In genomic region chr20:63216849-63217471, GRCh38 we compare ENCODE assay signal across 8 cellular contexts. TPM values are rescaled to one million over a fixed set of nuclear protein-coding genes. Genes with fewer than 3 reads are reported as not detected.
DNase-seq lines count a peak whose midpoint lies in the region; ATAC-seq and TF ChIP-seq lines count a peak whose summit lies in the region.

No MANE protein-coding gene starts in this region.

- no peak for TF ChIP-seq CTCF in H9 (conservative IDR thresholded peaks at IDR 0.05)
- no peak for TF ChIP-seq CTCF in foreskin fibroblast (IDR thresholded peaks at IDR 0.05; ENCODE audit: low read depth, low read length)

- DNase-seq in H9, result no peak
- peak; percentile 36 for DNase-seq in SW480 (ENCODE audit: low spot score)
- no peak for DNase-seq in foreskin fibroblast
- no peak for DNase-seq in MV-4-11 (lab: John Stamatoyannopoulos, UW)
- no peak for DNase-seq in stimulated activated CD4-positive, alpha-beta T cell treated with anti-CD3 and anti-CD28 coated beads, Interleukin-4, amount 100 ng/mL, for 24 hours

- H4K8ac ChIP-seq in H9 (replicated peaks; ENCODE audit: insufficient read length, low read depth, low read length), result no peak overlapping the region

- H3K4me1 Mint-ChIP-seq in H9, result peaks cover 27 to 29% of the 10 kb centered on the region in 2 experiments

- no peak overlapping the region for H3K56ac ChIP-seq in H9 (ENCODE audit: insufficient read length, low read depth, low read length)

- no CpG with 5 or more reads among the region's 13 CpGs for WGBS in H9 (ENCODE audit: extremely low coverage, insufficient read length, low lambda C conversion rate)

- H2AFZ ChIP-seq in H9 (ENCODE audit: low read length), result no peak overlapping the region

- H3K27ac ChIP-seq in H9 (ENCODE audit: insufficient read length, low read depth, low read length), result no peak overlapping the region

- H3T11ph ChIP-seq in H9 (ENCODE audit: low read length), result no peak overlapping the region

- no peak overlapping the region for H4K91ac ChIP-seq in H9 (ENCODE audit: insufficient read length, low read depth, low read length)

- no peak overlapping the region for H2BK12ac ChIP-seq in H9 (ENCODE audit: insufficient read length, low read depth, low read length)

- H2BK20ac ChIP-seq in H9 (ENCODE audit: low read depth, low read length, poor library complexity, severe bottlenecking), result no peak overlapping the region

- peak overlapping the region; percentile 13; the same call in 1 of the 2 replicates for H3K14ac ChIP-seq in H9 (ENCODE audit: insufficient read depth, low read length)

- H3K4me3 ChIP-seq in foreskin fibroblast (ENCODE audit: low read depth in 1 of 2, low read length in 2 of 2) (peak overlapping the region; percentile 64 to 82), skeletal muscle satellite cell (ENCODE audit: low read length) (peak overlapping the region; percentile 82)

- no peaks in the 10 kb centered on the region for H3K27me3 ChIP-seq in H9 (ENCODE audit: insufficient read depth, low read length)
- H3K27me3 ChIP-seq in skeletal muscle satellite cell (ENCODE audit: control insufficient read depth, insufficient read depth, low read length), result peaks cover 28% of the 10 kb centered on the region

- peaks cover 27% of the 10 kb centered on the region for H3K36me3 ChIP-seq in skeletal muscle satellite cell (ENCODE audit: insufficient read depth, low read length)

- H4K5ac ChIP-seq in H9 (ENCODE audit: insufficient read length, low read depth, low read length), result no peak overlapping the region

- H3K4me1 ChIP-seq in H9 (ENCODE audit: insufficient read depth, low read length), result no peaks in the 10 kb centered on the region
- H3K4me1 ChIP-seq in skeletal muscle satellite cell (ENCODE audit: control insufficient read depth, insufficient read depth, low read length), result peaks cover 22% of the 10 kb centered on the region

- H3K79me2 ChIP-seq in H9 (ENCODE audit: insufficient read depth, low read length), result peaks cover 21% of the 10 kb centered on the region; the same call in 1 of the 2 replicates

- H2BK120ac ChIP-seq in H9 (ENCODE audit: low read depth, low read length, poor library complexity, severe bottlenecking), result no peak overlapping the region

- H3K27ac Mint-ChIP-seq in H9, result peak overlapping the region in 2 of 3 experiments; percentile 20 to 64; a peak in 1 of 7 replicates

- peak overlapping the region; percentile 44 for H3K4me2 ChIP-seq in H9 (ENCODE audit: insufficient read depth, insufficient read length, low read length)
- H3K4me2 ChIP-seq in skeletal muscle satellite cell (ENCODE audit: low read length), result peak overlapping the region; percentile 100

- peaks cover 24% of the 10 kb centered on the region for H3K27me3 Mint-ChIP-seq in H9 (ENCODE audit: low read depth)

- peaks cover 9% of the 10 kb centered on the region for H3K23me2 ChIP-seq in H9 (ENCODE audit: insufficient read length, low read depth, low read length, poor library complexity, severe bottlenecking)

- H2AK5ac ChIP-seq in H9 (ENCODE audit: insufficient read length, low read length), result no peak overlapping the region

- peak overlapping the region; percentile 89 to 99 for H3K4me3 Mint-ChIP-seq in H9

- H3K9me3 ChIP-seq in H9 (ENCODE audit: control insufficient read depth, low read depth, low read length) (no peaks in the 10 kb centered on the region), skeletal muscle satellite cell (replicated peaks; ENCODE audit: low read length) (no peaks in the 10 kb centered on the region)

- peaks cover 4% of the 10 kb centered on the region for H3K79me1 ChIP-seq in H9 (ENCODE audit: insufficient read depth, low read depth, low read length, poor library complexity, severe bottlenecking)

- peaks cover 0 to 1% of the 10 kb centered on the region in 2 experiments; a peak in 1 of 5 replicates for H3K9me3 Mint-ChIP-seq in H9

- H3K36me3 Mint-ChIP-seq in H9 (ENCODE audit: insufficient read depth in 1 of 3, low read depth in 3 of 3), result peaks cover 28 to 35% (median 33%) of the 10 kb centered on the region in 3 experiments; a peak in 6 of 7 replicates

- ATAC-seq in HG03280 (IDR thresholded peaks at IDR 0.05; ENCODE audit: unreplicated experiment) (no peak), GM18498 (IDR thresholded peaks at IDR 0.05; ENCODE audit: unreplicated experiment) (no peak)

- H3K23ac ChIP-seq in H9 (ENCODE audit: insufficient read length, low read depth, low read length), result no peak overlapping the region

- H4K20me1 ChIP-seq in H9 (ENCODE audit: control insufficient read depth, insufficient read depth, insufficient read length), result peaks cover 3% of the 10 kb centered on the region

- H3K4ac ChIP-seq in H9 (ENCODE audit: low read depth, low read length), result no peak overlapping the region

- no peak overlapping the region for H2BK15ac ChIP-seq in H9 (ENCODE audit: low read depth, low read length)

- H2BK5ac ChIP-seq in H9 (ENCODE audit: insufficient read length, low read length), result no peak overlapping the region

- no peak overlapping the region for H3K18ac ChIP-seq in H9 (ENCODE audit: insufficient read length, low read depth, low read length)

- H3K9ac ChIP-seq in H9 (ENCODE audit: extremely low read depth, insufficient read length, low read length), result no peak overlapping the region
- peak overlapping the region; percentile 88 for H3K9ac ChIP-seq in skeletal muscle satellite cell (ENCODE audit: low read depth, low read length)

RNA-seq across cellular contexts. Expression of gene YTHDF1, which starts 1.0 kb away (rescaled TPM):
- total RNA-seq in H9 (2021), result 85.4 TPM in 2 replicates
- total RNA-seq in skeletal muscle satellite cell (2012; rRNA removed), result 19.4 and 21.5 TPM in 2 replicates

RNA-seq across cellular contexts. Expression of gene BIRC7, which starts 18.7 kb away (rescaled TPM):
- total RNA-seq in H9 (2021), result 0.31 TPM in 1 of 2 replicates, not detected in the other
- not detected in 2 replicates for total RNA-seq in skeletal muscle satellite cell (2012; rRNA removed)

RNA-seq across cellular contexts. Expression of gene NKAIN4, which starts 37.3 kb away (rescaled TPM):
- total RNA-seq in H9 (2021), result 19.1 and 20.9 TPM in 2 replicates
- 0.22 TPM in 1 of 2 replicates, not detected in the other for total RNA-seq in skeletal muscle satellite cell (2012; rRNA removed)

RNA-seq across cellular contexts. Expression of gene ARFGAP1, which starts 55.7 kb away (rescaled TPM):
- 111 and 114 TPM in 2 replicates for total RNA-seq in H9 (2021)
- total RNA-seq in skeletal muscle satellite cell (2012; rRNA removed), result 65.1 and 66.2 TPM in 2 replicates
